In genomic region chr11:73168925-73169579, GRCh38 we compare ENCODE assay signal across 1 cellular context.
TF ChIP-seq lines count a peak whose summit lies in the region.

No MANE protein-coding gene starts in this region.

TF ChIP-seq in GM23338, 12 proteins besides CTCF, POLR2A, EP300 and RAD21 (continued from another document):
- no peak for TF ChIP-seq ZNF462 (CRISPR knock-in tag; IDR thresholded peaks at IDR 0.05)
- TF ChIP-seq REST (IDR thresholded peaks at IDR 0.05; ENCODE audit: unreplicated experiment), result no peak
- no peak for TF ChIP-seq JUNB (IDR thresholded peaks at IDR 0.05; ENCODE audit: unreplicated experiment)
- no peak for TF ChIP-seq EZH2phosphoT487 (IDR thresholded peaks at IDR 0.05; ENCODE audit: unreplicated experiment)
- no peak for TF ChIP-seq POLR2AphosphoS5 (IDR thresholded peaks at IDR 0.05; ENCODE audit: low read depth)
- no peak for TF ChIP-seq NANOG (IDR thresholded peaks at IDR 0.05; ENCODE audit: borderline replicate concordance)
- no peak for TF ChIP-seq ZNF114 (CRISPR knock-in tag; IDR thresholded peaks at IDR 0.05)
- TF ChIP-seq STAT1 (IDR thresholded peaks at IDR 0.05; ENCODE audit: unreplicated experiment), result no peak
- TF ChIP-seq CREB1 (CRISPR knock-in tag; IDR thresholded peaks at IDR 0.05; ENCODE audit: low read depth), result no peak
- TF ChIP-seq EZH2 (IDR thresholded peaks at IDR 0.05; ENCODE audit: low read depth, unreplicated experiment), result no peak
- no peak for TF ChIP-seq ETS1 (IDR thresholded peaks at IDR 0.05)
